ENCODE assay signal across 10 cellular contexts in genomic region chr4:38523054-38523453, GRCh38.
"Had no signal": no experiment of that assay in that cellular context is flagged by ENCODE, and none has a peak within 500 bp of the region (broad histone marks: within the 10 kb centered on the region; RNA-seq: fewer than 3 reads in every experiment).

No MANE protein-coding gene starts in this region.

- DNase-seq: activated CD4-positive, CD25-positive, alpha-beta regulatory T cell treated with anti-CD3 and anti-CD28 coated beads, Interleukin-2, amount 50 U/mL, for 72 hours; activated T-cell treated with anti-CD3 and anti-CD28 coated beads, Interleukin-2, amount 50 U/mL, for 1 hour; dorsolateral prefrontal cortex; mesendoderm; ovary; stimulated activated CD4-positive, alpha-beta T cell treated with anti-CD3 and anti-CD28 coated beads, Interleukin-4, amount 100 ng/mL, for 24 hours; stomach; uterus had no signal

- H3K4me3 Mint-ChIP-seq: brain had no signal

- H3K4me3 ChIP-seq: dorsolateral prefrontal cortex, ovary, stomach, uterus had no signal

- H3K27ac ChIP-seq: ovary, uterus had no signal

- H3K4me1 Mint-ChIP-seq: brain had no signal

- H3K9me3 ChIP-seq: ovary, stomach, uterus had no signal

- H3K36me3 Mint-ChIP-seq: brain had no signal

- H3K4me1 ChIP-seq: uterus had no signal

- H3K27me3 ChIP-seq: dorsolateral prefrontal cortex, ovary, stomach, uterus had no signal

- H3K27ac Mint-ChIP-seq: activated naive CD4-positive, alpha-beta T cell treated with anti-CD3 and anti-CD28 coated beads, Interleukin-2, amount 50 U/mL, for 24 hours; brain had no signal

- H3K27me3 Mint-ChIP-seq: activated naive CD4-positive, alpha-beta T cell treated with anti-CD3 and anti-CD28 coated beads, Interleukin-2, amount 50 U/mL, for 24 hours had no signal

- H3K36me3 ChIP-seq: ovary, stomach, uterus had no signal
